ENCODE assay signal across 1 cellular context in the genomic region with DNA sequence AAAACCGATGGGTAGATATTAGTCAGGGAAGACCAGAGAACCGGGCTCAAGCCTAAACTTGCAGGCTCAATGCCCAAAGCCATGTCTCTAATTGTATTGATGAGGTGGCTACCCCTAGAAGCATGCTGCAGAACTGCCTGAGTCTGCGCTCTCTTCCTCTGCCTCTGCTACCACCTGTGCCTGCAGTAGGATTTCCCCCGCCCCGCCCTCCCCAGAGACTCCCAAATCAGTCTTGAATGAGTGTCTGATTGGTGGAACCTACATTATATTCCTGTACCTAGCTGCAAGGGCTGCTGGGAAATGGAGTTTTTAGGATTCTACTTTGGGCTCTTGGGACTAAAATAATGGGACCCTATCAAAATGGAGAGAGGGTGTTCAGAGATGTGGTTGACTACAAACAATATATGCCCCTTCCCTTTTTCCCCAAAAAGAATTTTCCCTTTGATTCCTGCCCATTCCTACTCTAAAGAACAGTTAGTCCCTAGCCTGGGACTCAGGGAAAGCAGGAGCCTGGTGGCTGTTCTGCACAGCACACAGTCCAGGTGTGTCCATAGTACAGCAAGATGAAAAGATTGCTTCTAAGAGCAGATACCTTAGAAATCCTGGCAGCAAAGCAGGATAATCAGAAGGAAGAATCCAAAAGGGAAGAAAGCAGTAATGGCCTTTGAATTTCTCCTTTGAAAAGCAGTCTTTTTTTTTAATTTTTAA.
TF ChIP-seq lines count a peak whose summit lies in the region.

No MANE protein-coding gene starts in this region.

TF ChIP-seq in H1, 55 proteins besides CTCF, POLR2A, EP300 and RAD21:
- TF ChIP-seq EGR1 (IDR thresholded peaks at IDR 0.05; ENCODE audit: borderline replicate concordance, low read depth, low read length) (no peak), SIX5 (IDR thresholded peaks at IDR 0.05; ENCODE audit: low read depth, low read length) (peak; percentile 54), SIN3A (conservative IDR thresholded peaks at IDR 0.05 in 1 of 2, IDR thresholded peaks at IDR 0.05 in 1 of 2; ENCODE audit: low read depth in 1 of 2, low read length in 2 of 2) (no peak), KDM5A (IDR thresholded peaks at IDR 0.05; ENCODE audit: low read length) (no peak)
